ENCODE assay signal across 17 cellular contexts in genomic region chr6:160108077-160108476, GRCh38. TPM values are rescaled to one million over a fixed set of nuclear protein-coding genes. Genes with fewer than 3 reads are reported as not detected.
DNase-seq lines count a peak whose midpoint lies in the region; ATAC-seq and TF ChIP-seq lines count a peak whose summit lies in the region.
"Had no signal": no experiment of that assay in that cellular context is flagged by ENCODE, and none has a peak within 500 bp of the region (broad histone marks: within the 10 kb centered on the region; RNA-seq: fewer than 3 reads in every experiment).

No MANE protein-coding gene starts in this region.

- no peaks in the 10 kb centered on the region for H3F3A ChIP-seq in PC-3 (ENCODE audit: low read length, unreplicated experiment)

- intact Hi-C loops in PC-3 (cut with micrococcal nuclease), result no loop called here

- no peak for TF ChIP-seq CTCF in neural crest cell (conservative IDR thresholded peaks at IDR 0.05)
- no peak for TF ChIP-seq CTCF in PC-3 (conservative IDR thresholded peaks at IDR 0.05; ENCODE audit: low read depth, low read length)

- H3K9me3 Mint-ChIP-seq in T-helper 1 cell treated with Interleukin-12 subunit alpha and Interleukin-12 subunit beta and Interleukin-4 antibody, amounts not matched to agents 30 μg/mL and 1 μg/mL, for 36 hours, result no peaks in the 10 kb centered on the region
- H3K9me3 Mint-ChIP-seq in CD4-positive, CD25-positive, alpha-beta regulatory T cell, result no peaks in the 10 kb centered on the region
- H3K9me3 Mint-ChIP-seq in central memory CD8-positive, alpha-beta T cell, result no peaks in the 10 kb centered on the region
- no peaks in the 10 kb centered on the region for H3K9me3 Mint-ChIP-seq in neural crest cell

- no peaks in the 10 kb centered on the region for H4K20me1 ChIP-seq in PC-3 (ENCODE audit: low read length)

- POLR2A ChIA-PET in PC-3 (lab: Charles Lee; ENCODE audit: unreplicated experiment), result no interaction called here

- no peaks in the 10 kb centered on the region for H3K9me3 ChIP-seq in CD4-positive, CD25-positive, alpha-beta regulatory T cell (ENCODE audit: control insufficient read depth in 2 of 2, low read length in 2 of 2)
- H3K9me3 ChIP-seq in PC-3 (ENCODE audit: low read length), result no peaks in the 10 kb centered on the region
- H3K9me3 ChIP-seq: HAP-1 had no signal

- no peaks in the 10 kb centered on the region for H3K9me2 ChIP-seq in PC-3 (replicated peaks; ENCODE audit: low read length)

- H3K36me3 ChIP-seq in CD4-positive, CD25-positive, alpha-beta regulatory T cell (ENCODE audit: control insufficient read depth, insufficient read depth, low read length), result peaks cover 32% of the 10 kb centered on the region
- peaks cover 7% of the 10 kb centered on the region; the same call in 1 of the 2 replicates for H3K36me3 ChIP-seq in PC-3 (ENCODE audit: low read depth, low read length)

- H3K27ac ChIP-seq in CD4-positive, CD25-positive, alpha-beta regulatory T cell (ENCODE audit: insufficient read depth, low read length, poor library complexity, severe bottlenecking), result no peak overlapping the region
- H3K27ac ChIP-seq in PC-3 (ENCODE audit: low read length), result no peak overlapping the region
- H3K27ac ChIP-seq: 22Rv1 had no signal

- DNase-seq in T-helper 1 cell (no peak), neural crest cell (ENCODE audit: low read depth, low spot score) (no peak), Kasumi-1 (lab: John Stamatoyannopoulos, UW) (no peak), PC-3 (no peak)
- DNase-seq in CD4-positive, CD25-positive, alpha-beta regulatory T cell, result no peak
- DNase-seq in central memory CD8-positive, alpha-beta T cell (ENCODE audit: low spot score in 2 of 2), result no peak
- DNase-seq: CD4-positive, alpha-beta memory T cell; NCI-H187 treated with DMSO at 0.1 percent for 48 hours; NCI-H69; NK-92 treated with Interleukin-12 subunit alpha and Interleukin-12 subunit beta, amount 100 ng/mL, for 24 hours; OCI-M1; RPMI8226 had no signal

- no peaks in the 10 kb centered on the region for H3K27me3 Mint-ChIP-seq in T-helper 1 cell treated with Interleukin-12 subunit alpha and Interleukin-12 subunit beta and Interleukin-4 antibody, amounts not matched to agents 30 μg/mL and 1 μg/mL, for 36 hours (ENCODE audit: low read depth)
- H3K27me3 Mint-ChIP-seq in CD4-positive, CD25-positive, alpha-beta regulatory T cell, result no peaks in the 10 kb centered on the region
- H3K27me3 Mint-ChIP-seq in central memory CD8-positive, alpha-beta T cell, result no peaks in the 10 kb centered on the region
- H3K27me3 Mint-ChIP-seq in neural crest cell (ENCODE audit: low read depth), result no peaks in the 10 kb centered on the region
- H3K27me3 Mint-ChIP-seq: B cell; CD4-positive, alpha-beta memory T cell had no signal

- no peaks in the 10 kb centered on the region for H3K4me1 ChIP-seq in CD4-positive, CD25-positive, alpha-beta regulatory T cell (ENCODE audit: control insufficient read depth, insufficient read depth, low read length, poor library complexity, severe bottlenecking)
- peaks cover 12% of the 10 kb centered on the region; the same call in 1 of the 2 replicates for H3K4me1 ChIP-seq in PC-3 (ENCODE audit: insufficient read depth, low read length)
- H3K4me1 ChIP-seq: HAP-1 had no signal

- no peak overlapping the region for H3K9ac ChIP-seq in PC-3 (ENCODE audit: low read length)

- CTCF ChIA-PET in PC-3 (lab: Charles Lee), result no interaction called here

- peaks cover 39% of the 10 kb centered on the region for H3K36me3 Mint-ChIP-seq in T-helper 1 cell treated with Interleukin-12 subunit alpha and Interleukin-12 subunit beta and Interleukin-4 antibody, amounts not matched to agents 30 μg/mL and 1 μg/mL, for 36 hours (ENCODE audit: low read depth)
- H3K36me3 Mint-ChIP-seq in CD4-positive, CD25-positive, alpha-beta regulatory T cell, result peaks cover 46% of the 10 kb centered on the region
- peaks cover 46% of the 10 kb centered on the region for H3K36me3 Mint-ChIP-seq in central memory CD8-positive, alpha-beta T cell (ENCODE audit: insufficient read depth)
- H3K36me3 Mint-ChIP-seq in neural crest cell (ENCODE audit: low read depth), result peaks cover 41% of the 10 kb centered on the region

- no peaks in the 10 kb centered on the region for H3K79me2 ChIP-seq in PC-3 (ENCODE audit: low read length)

- H3K4me2 ChIP-seq in PC-3 (ENCODE audit: low read length), result no peak overlapping the region

- H3K4me3 Mint-ChIP-seq in T-helper 1 cell treated with Interleukin-12 subunit alpha and Interleukin-12 subunit beta and Interleukin-4 antibody, amounts not matched to agents 30 μg/mL and 1 μg/mL, for 36 hours, result no peak overlapping the region
- no peak overlapping the region for H3K4me3 Mint-ChIP-seq in CD4-positive, CD25-positive, alpha-beta regulatory T cell
- H3K4me3 Mint-ChIP-seq in central memory CD8-positive, alpha-beta T cell, result no peak overlapping the region
- H3K4me3 Mint-ChIP-seq in neural crest cell, result no peak overlapping the region
- H3K4me3 Mint-ChIP-seq: B cell; CD4-positive, alpha-beta memory T cell had no signal

- peaks cover 11% of the 10 kb centered on the region for H3K4me1 Mint-ChIP-seq in T-helper 1 cell treated with Interleukin-12 subunit alpha and Interleukin-12 subunit beta and Interleukin-4 antibody, amounts not matched to agents 30 μg/mL and 1 μg/mL, for 36 hours (ENCODE audit: low read depth)
- H3K4me1 Mint-ChIP-seq in CD4-positive, CD25-positive, alpha-beta regulatory T cell, result peaks cover 5 to 19% (median 13%) of the 10 kb centered on the region in 4 donors
- H3K4me1 Mint-ChIP-seq in central memory CD8-positive, alpha-beta T cell, result peaks cover 29% of the 10 kb centered on the region
- H3K4me1 Mint-ChIP-seq in neural crest cell, result no peaks in the 10 kb centered on the region
- H3K4me1 Mint-ChIP-seq: B cell had no signal

- no peak for ATAC-seq in CD4-positive, CD25-positive, alpha-beta regulatory T cell (ENCODE audit: low read depth in 2 of 2)
- ATAC-seq in central memory CD8-positive, alpha-beta T cell (replicated peaks; ENCODE audit: extremely low read depth, poor library complexity, severe bottlenecking), result no peak
- ATAC-seq in PC-3 (no peak), GM21529 (IDR thresholded peaks at IDR 0.05; ENCODE audit: unreplicated experiment) (no peak)

- no peak overlapping the region for H2AFZ ChIP-seq in PC-3 (ENCODE audit: low read length)

- BruUV-seq in PC-3 (replicated peaks; lab: Mats Ljungman, UMichigan), result no TSS peak

- H3K27me3 ChIP-seq in CD4-positive, CD25-positive, alpha-beta regulatory T cell (ENCODE audit: control insufficient read depth, insufficient read depth, low read length), result no peaks in the 10 kb centered on the region
- H3K27me3 ChIP-seq in PC-3 (ENCODE audit: low read length), result no peaks in the 10 kb centered on the region

- no peak overlapping the region for H3K4me3 ChIP-seq in CD4-positive, CD25-positive, alpha-beta regulatory T cell (ENCODE audit: low read depth, low read length)
- H3K4me3 ChIP-seq in PC-3 (ENCODE audit: low read length), result no peak overlapping the region
- H3K4me3 ChIP-seq: HAP-1 had no signal

- peak overlapping the region; percentile 16 for H3K27ac Mint-ChIP-seq in T-helper 1 cell treated with Interleukin-12 subunit alpha and Interleukin-12 subunit beta and Interleukin-4 antibody, amounts not matched to agents 30 μg/mL and 1 μg/mL, for 36 hours
- peak overlapping the region; percentile 72 to 93 (median 76) for H3K27ac Mint-ChIP-seq in CD4-positive, CD25-positive, alpha-beta regulatory T cell
- peak overlapping the region; percentile 77 for H3K27ac Mint-ChIP-seq in central memory CD8-positive, alpha-beta T cell (ENCODE audit: low read depth)
- peak overlapping the region; percentile 57 for H3K27ac Mint-ChIP-seq in neural crest cell (ENCODE audit: unreplicated experiment)
- H3K27ac Mint-ChIP-seq: B cell had no signal

RNA-seq across cellular contexts. Expression of gene SLC22A1, which starts 13.5 kb away (rescaled TPM):
- total RNA-seq in CD4-positive, CD25-positive, alpha-beta regulatory T cell, result 2.5 TPM
- polyA plus RNA-seq in CD4-positive, CD25-positive, alpha-beta regulatory T cell, result not detected
- total RNA-seq in neural crest cell, result 1.7 and 2.1 TPM in 2 replicates
- total RNA-seq in PC-3 (2014; rRNA removed), result 0.29 and 10.2 TPM in 2 replicates

Comparison
In these comparisons a context has a peak if more than half of its experiments do, and no peak if none do; other contexts are left out.
1. H3K27ac Mint-ChIP-seq: peak in every context shown above with its lines; median percentile 77 in central memory CD8-positive, alpha-beta T cell; 76 in CD4-positive, CD25-positive, alpha-beta regulatory T cell; 57 in neural crest cell; 16 in T-helper 1 cell treated with Interleukin-12 subunit alpha and Interleukin-12 subunit beta and Interleukin-4 antibody, amounts not matched to agents 30 μg/mL and 1 μg/mL, for 36 hours.